ENCODE assay signal across 16 cellular contexts in the genomic region with DNA sequence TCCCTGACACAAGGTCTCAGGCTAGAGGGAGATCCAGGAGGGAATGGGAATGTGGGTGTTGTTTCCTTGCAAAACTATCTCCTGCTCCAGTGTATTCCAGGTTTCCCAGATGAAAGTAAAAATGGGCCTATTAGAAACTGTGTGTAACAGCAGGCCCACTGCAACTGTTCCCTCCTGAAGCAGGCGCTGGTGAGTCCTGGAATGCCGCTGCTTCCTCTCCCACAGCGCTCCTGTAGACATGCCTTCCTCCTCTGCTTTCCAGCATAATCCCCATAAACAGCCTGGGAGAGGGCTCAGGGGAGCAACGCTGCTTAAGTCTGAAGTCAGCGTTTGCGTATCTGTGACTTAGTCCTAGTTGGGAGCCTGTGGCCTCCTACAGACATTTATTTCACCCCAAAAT.
A peak's percentile ranks its signal among the peaks of the same experiment; 100 is the strongest.
DNase-seq lines count a peak whose midpoint lies in the region; ATAC-seq and TF ChIP-seq lines count a peak whose summit lies in the region.
"Had no signal": no experiment of that assay in that cellular context is flagged by ENCODE, and none has a peak within 500 bp of the region (broad histone marks: within the 10 kb centered on the region; RNA-seq: fewer than 3 reads in every experiment).

No MANE protein-coding gene starts in this region.

- peaks cover 3% of the 10 kb centered on the region for H3K4me1 Mint-ChIP-seq in progenitor cell of endocrine pancreas (ENCODE audit: low read depth)
- H3K4me1 Mint-ChIP-seq: IgD-negative memory B cell had no signal

- in situ Hi-C loops in GM23248 (cut with MboI): no loop called here
- in situ Hi-C loops in ACHN (cut with HindIII; ENCODE audit: low pct_ligation_motif_present, low pct_unique_long_range_greater_than_20kb, low sequenced_read_pairs): no loop called here

- no peak overlapping the region for H3K4me2 ChIP-seq in GM23248 (ENCODE audit: unreplicated experiment)
- H3K4me2 ChIP-seq: A549, PC-9 had no signal

- H3K9me2 ChIP-seq in GM23248 (ENCODE audit: insufficient read depth): no peaks in the 10 kb centered on the region

- peak overlapping the region; percentile 38 for H3K27ac Mint-ChIP-seq in progenitor cell of endocrine pancreas
- H3K27ac Mint-ChIP-seq: IgD-negative memory B cell had no signal

- H2AFZ ChIP-seq in GM23248: no peak overlapping the region
- H2AFZ ChIP-seq: PC-9 had no signal

- no peaks in the 10 kb centered on the region for H3F3A ChIP-seq in GM23248 (ENCODE audit: insufficient read depth)

- no peak overlapping the region for H3K4me3 ChIP-seq in WERI-Rb-1 (ENCODE audit: low read depth, low read length)
- no peak overlapping the region for H3K4me3 ChIP-seq in iPS DF 6.9 (ENCODE audit: low read length)
- no peak overlapping the region for H3K4me3 ChIP-seq in GM23248
- H3K4me3 ChIP-seq: A549, GM12878, PC-9 had no signal

- H3K9me3 Mint-ChIP-seq in progenitor cell of endocrine pancreas (ENCODE audit: low read depth): no peaks in the 10 kb centered on the region
- H3K9me3 Mint-ChIP-seq: IgD-negative memory B cell had no signal

- DNase-seq in ELF-1 (ENCODE audit: low read depth, low spot score): peak; percentile 72
- peak; percentile 67 for DNase-seq in WERI-Rb-1
- peak; percentile 31 for DNase-seq in iPS DF 6.9 (ENCODE audit: low read depth, low spot score)
- DNase-seq in progenitor cell of endocrine pancreas (ENCODE audit: low spot score, unreplicated experiment): no peak
- no peak for DNase-seq in GM23248
- no peak for DNase-seq in ACHN
- no peak for DNase-seq in T-helper 1 cell
- DNase-seq: C1 segment of cervical spinal cord, Kasumi-1, NCI-H1694 treated with DMSO at 0.1 percent for 48 hours, NCI-H446, PC-9 had no signal

- H4K20me1 ChIP-seq in GM23248 (ENCODE audit: insufficient read depth): no peaks in the 10 kb centered on the region

- H3K4me1 ChIP-seq in iPS DF 6.9 (ENCODE audit: control insufficient read depth, insufficient read depth, low read length) (peaks cover 3% of the 10 kb centered on the region), GM23248 (ENCODE audit: insufficient read depth) (no peaks in the 10 kb centered on the region)
- H3K4me1 ChIP-seq: A549 had no signal

- H3K79me2 ChIP-seq in GM23248 (ENCODE audit: insufficient read depth): no peaks in the 10 kb centered on the region

- no peaks in the 10 kb centered on the region for H3K27me3 ChIP-seq in WERI-Rb-1 (ENCODE audit: insufficient read depth, low read depth, severe bottlenecking)
- no peaks in the 10 kb centered on the region for H3K27me3 ChIP-seq in iPS DF 6.9 (ENCODE audit: control insufficient read depth, insufficient read depth, low read length)
- no peaks in the 10 kb centered on the region for H3K27me3 ChIP-seq in GM23248 (replicated peaks; ENCODE audit: insufficient read depth)

- WGBS in iPS DF 6.9 (ENCODE audit: insufficient coverage, insufficient read length): no CpG with 5 or more reads among the region's 6 CpGs
- WGBS in GM23248 (ENCODE audit: low coverage in 1 of 2, low lambda C conversion rate in 2 of 2, missing lambda C conversion rate in 2 of 2), 2 experiments: 56 to 61% methylated on average over 6 of the region's 6 CpGs

- no peaks in the 10 kb centered on the region for H3K9me3 ChIP-seq in WERI-Rb-1 (ENCODE audit: severe bottlenecking)
- no peaks in the 10 kb centered on the region for H3K9me3 ChIP-seq in iPS DF 6.9 (ENCODE audit: control insufficient read depth, insufficient read depth, low read length)
- H3K9me3 ChIP-seq in GM23248 (ENCODE audit: low read depth): no peaks in the 10 kb centered on the region
- H3K9me3 ChIP-seq: A549 had no signal

- H3K27ac ChIP-seq in WERI-Rb-1 (no peak overlapping the region), iPS DF 6.9 (ENCODE audit: low read length) (no peak overlapping the region), GM23248 (no peak overlapping the region)
- H3K27ac ChIP-seq: A549, PC-9 had no signal

- no peak for ATAC-seq in GM21423 (IDR thresholded peaks at IDR 0.05; ENCODE audit: unreplicated experiment)
- ATAC-seq: A549, GM12878 had no signal

- H3K36me3 Mint-ChIP-seq in progenitor cell of endocrine pancreas (ENCODE audit: insufficient read depth): peaks cover 14% of the 10 kb centered on the region
- H3K36me3 Mint-ChIP-seq: IgD-negative memory B cell had no signal

- H3K36me3 ChIP-seq in WERI-Rb-1: peaks cover 6% of the 10 kb centered on the region; the same call in 1 of the 2 replicates
- H3K36me3 ChIP-seq in iPS DF 6.9 (ENCODE audit: control insufficient read depth, insufficient read depth, low read length): no peaks in the 10 kb centered on the region
- no peaks in the 10 kb centered on the region for H3K36me3 ChIP-seq in GM23248 (ENCODE audit: low read depth)

- no peak overlapping the region for H3K9ac ChIP-seq in GM23248

- H3K27me3 Mint-ChIP-seq in progenitor cell of endocrine pancreas: no peaks in the 10 kb centered on the region
- H3K27me3 Mint-ChIP-seq: IgD-negative memory B cell had no signal

- H3K4me3 Mint-ChIP-seq in progenitor cell of endocrine pancreas (ENCODE audit: low read depth): no peak overlapping the region
- H3K4me3 Mint-ChIP-seq: IgD-negative memory B cell had no signal

- TF ChIP-seq CTCF in WERI-Rb-1 (IDR thresholded peaks at IDR 0.05; ENCODE audit: low read depth, low read length) (peak; percentile 76), progenitor cell of endocrine pancreas (IDR thresholded peaks at IDR 0.05; ENCODE audit: unreplicated experiment) (peak; percentile 11)

Comparison
In these comparisons a context has a peak if more than half of its experiments do, and no peak if none do; other contexts are left out.
1. DNase-seq: peak in ELF-1 (single experiment), WERI-Rb-1 (single experiment) and iPS DF 6.9 (single experiment); none in progenitor cell of endocrine pancreas (single experiment), GM23248 (single experiment), ACHN (single experiment) and T-helper 1 cell (0 of 5).